In genomic region chr14:68528031-68528687, GRCh38 we compare ENCODE assay signal across 27 cellular contexts.
DNase-seq lines count a peak whose midpoint lies in the region; ATAC-seq, FAIRE-seq and TF ChIP-seq lines count a peak whose summit lies in the region.
"Had no signal": no experiment of that assay in that cellular context is flagged by ENCODE, and none has a peak within 500 bp of the region (broad histone marks: within the 10 kb centered on the region; RNA-seq: fewer than 3 reads in every experiment).

No MANE protein-coding gene starts in this region.

- DNase-seq in RWPE2 (ENCODE audit: low spot score), result no peak
- DNase-seq in esophagus muscularis mucosa (ENCODE audit: extremely low spot score), result peak; percentile 21
- no peak for DNase-seq in pancreas
- DNase-seq in T-helper 9 cell, result no peak
- DNase-seq in OCI-M2 (lab: John Stamatoyannopoulos, UW; ENCODE audit: unreplicated experiment), result no peak
- DNase-seq in A172 (ENCODE audit: low spot score), result no peak
- DNase-seq: activated CD4-positive, alpha-beta T cell treated with anti-CD3 and anti-CD28 coated beads, Interleukin-2, amount 50 U/mL, for 4 hours; activated gamma-delta T cell treated with Interleukin-2 at 50 U/mL for 16 hours; islet precursor cell; mesendoderm; MM.1S; NCI-H1694; NCI-H748 treated with DMSO at 0.1 percent for 48 hours; OCI-M1; SIG-M5; stimulated activated CD4-positive, alpha-beta T cell treated with anti-CD3 and anti-CD28 coated beads, Interleukin-4, amount 100 ng/mL, for 1 hour; stimulated activated naive CD8-positive, alpha-beta T cell treated with anti-CD3 and anti-CD28 coated beads, Interleukin-15, amount 100 ng/mL, for 72 hours; uterus had no signal

- H3K27me3 ChIP-seq in RWPE2 (ENCODE audit: insufficient read depth, poor library complexity, severe bottlenecking), result no peaks in the 10 kb centered on the region
- no peaks in the 10 kb centered on the region for H3K27me3 ChIP-seq in esophagus muscularis mucosa
- no peaks in the 10 kb centered on the region for H3K27me3 ChIP-seq in pancreas
- H3K27me3 ChIP-seq: BLaER1, uterus had no signal

- TF ChIP-seq CTCF in 22Rv1 (IDR thresholded peaks at IDR 0.05) (no peak), RWPE2 (IDR thresholded peaks at IDR 0.05; ENCODE audit: poor library complexity, severe bottlenecking) (no peak), esophagus muscularis mucosa (IDR thresholded peaks at IDR 0.05) (no peak), pancreas (IDR thresholded peaks at IDR 0.05) (no peak)

- H3K27ac ChIP-seq in 22Rv1 (0 out of 2 replicates have a peak overlapping the region, but pooled peaks have one; percentile 11), RWPE2 (ENCODE audit: poor library complexity, severe bottlenecking) (peak overlapping the region; percentile 51), esophagus muscularis mucosa (replicated peaks in 1 of 4) (peak overlapping the region in 2 of 4 donors; percentile 2 to 79), pancreas (peak overlapping the region in 3 of 4 donors; percentile 68 to 89 (median 87))
- H3K27ac ChIP-seq: BLaER1 had no signal

- TF ChIP-seq POLR2A in esophagus muscularis mucosa (IDR thresholded peaks at IDR 0.05; ENCODE audit: low read depth), result no peak

- 77% methylated on average over 2 of the region's 2 CpGs for WGBS in esophagus muscularis mucosa
- WGBS in pancreas, 2 donors, result 77 to 82% methylated on average over 2 of the region's 2 CpGs

- ATAC-seq in RWPE2 (ENCODE audit: low read depth), result no peak
- peak in 1 of 4 donors; percentile 39 for ATAC-seq in pancreas
- no peak for ATAC-seq in GM21619 (IDR thresholded peaks at IDR 0.05; ENCODE audit: unreplicated experiment)
- ATAC-seq: K562; stimulated activated naive CD8-positive, alpha-beta T cell treated with anti-CD3 and anti-CD28 coated beads, Interleukin-15, amount 100 ng/mL, for 72 hours had no signal

- intact Hi-C loops in esophagus muscularis mucosa (cut with DNase I), result loop anchor here (10.0 kb wide), 1 partner anchor 593 kb away; no protein-coding TSS in a partner anchor
- intact Hi-C loops in pancreas (cut with DNase I), result loop anchor here in 1 of 3 donors (10.0 kb wide), 1 partner anchor 257 kb away; no protein-coding TSS in a partner anchor

- no peaks in the 10 kb centered on the region for H3K36me3 ChIP-seq in RWPE2 (ENCODE audit: low read depth)
- no peaks in the 10 kb centered on the region for H3K36me3 ChIP-seq in esophagus muscularis mucosa
- no peaks in the 10 kb centered on the region for H3K36me3 ChIP-seq in pancreas
- H3K36me3 ChIP-seq: uterus had no signal

- H3K4me1 ChIP-seq in RWPE2 (ENCODE audit: insufficient read depth, poor library complexity, severe bottlenecking) (peaks cover 22% of the 10 kb centered on the region), esophagus muscularis mucosa (peaks cover 16 to 42% (median 38%) of the 10 kb centered on the region in 4 donors), pancreas (peaks cover 35 to 51% (median 48%) of the 10 kb centered on the region in 3 donors)

- peaks cover 22% of the 10 kb centered on the region for H3K9me3 ChIP-seq in RWPE2 (ENCODE audit: severe bottlenecking)
- peaks cover 0 to 28% (median 12%) of the 10 kb centered on the region in 4 donors for H3K9me3 ChIP-seq in esophagus muscularis mucosa
- H3K9me3 ChIP-seq in pancreas, result no peaks in the 10 kb centered on the region

- FAIRE-seq in pancreas (lab: Jason Lieb, UNC), result peak; percentile 26
- FAIRE-seq: A204.1, D721Med, frontal cortex, H1, K562 had no signal

- no peak for TF ChIP-seq EP300 in esophagus muscularis mucosa (IDR thresholded peaks at IDR 0.05)

- H3K4me3 ChIP-seq in RWPE2 (ENCODE audit: severe bottlenecking), result no peak overlapping the region
- no peak overlapping the region for H3K4me3 ChIP-seq in esophagus muscularis mucosa
- H3K4me3 ChIP-seq in pancreas, result no peak overlapping the region
- H3K4me3 ChIP-seq: K562, smooth muscle cell, uterus had no signal
